Comparison of ENCODE assay signal across 13 cellular contexts in genomic region chr20:34045294-34045693, GRCh38. TPM values are rescaled to one million over a fixed set of nuclear protein-coding genes. Genes with fewer than 3 reads are reported as not detected.
DNase-seq lines count a peak whose midpoint lies in the region; ATAC-seq, FAIRE-seq and TF ChIP-seq lines count a peak whose summit lies in the region.
"Had no signal": no experiment of that assay in that cellular context is flagged by ENCODE, and none has a peak within 500 bp of the region (broad histone marks: within the 10 kb centered on the region; RNA-seq: fewer than 3 reads in every experiment).

No MANE protein-coding gene starts in this region.

- no peak overlapping the region for H3K4me3 ChIP-seq in adipocyte (ENCODE audit: low read length)

- H3K27ac Mint-ChIP-seq in stimulated activated memory B cell treated with anti-CD40 and anti-IgM and Interleukin-4, amounts not matched to agents 10 μg/mL and 1 μg/mL and 100 μg/mL, for 72 hours = peak overlapping the region; percentile 1

- H3K36me3 ChIP-seq in adipocyte (ENCODE audit: control insufficient read depth, insufficient read depth, low read length, severe bottlenecking) = no peaks in the 10 kb centered on the region

- no peak for TF ChIP-seq POLR2A in GM12892 (IDR thresholded peaks at IDR 0.05; ENCODE audit: low read depth, low read length)

- H3K27me3 ChIP-seq in adipocyte (replicated peaks; ENCODE audit: control insufficient read depth, insufficient read depth, low read length) = no peaks in the 10 kb centered on the region

- FAIRE-seq in GM12892 (lab: Jason Lieb, UNC) = no peak
- FAIRE-seq: A204.1, GM19239 had no signal

- DNase-seq in NCI-H1417 (lab: John Stamatoyannopoulos, UW) (peak in 2 of 3 experiments; percentile 25 to 62), NCI-H1417 treated with DMSO at 0.1 percent for 48 hours (lab: John Stamatoyannopoulos, UW) (no peak), adipocyte (ENCODE audit: low read depth) (peak; percentile 49), iris pigment epithelial cell (ENCODE audit: low read depth) (peak; percentile 31), GM12892 (ENCODE audit: insufficient read length) (no peak)
- DNase-seq: GDM1; NCI-H446; stimulated activated CD4-positive, alpha-beta T cell treated with anti-CD3 and anti-CD28 coated beads, Interleukin-1b, Interleukin-23, amount 100 ng/mL, for 48 hours had no signal

- peaks cover 8% of the 10 kb centered on the region for H3K4me1 ChIP-seq in adipocyte (ENCODE audit: control insufficient read depth, insufficient read depth, low read length)

- no peaks in the 10 kb centered on the region for H3K9me3 ChIP-seq in adipocyte (ENCODE audit: control insufficient read depth, low read length)

- peaks cover 79% of the 10 kb centered on the region for H3K4me1 Mint-ChIP-seq in stimulated activated memory B cell treated with anti-CD40 and anti-IgM and Interleukin-4, amounts not matched to agents 10 μg/mL and 1 μg/mL and 100 μg/mL, for 72 hours

- H3K9ac ChIP-seq in adipocyte (ENCODE audit: low read length) = no peak overlapping the region

- H3K27me3 Mint-ChIP-seq in stimulated activated memory B cell treated with anti-CD40 and anti-IgM and Interleukin-4, amounts not matched to agents 10 μg/mL and 1 μg/mL and 100 μg/mL, for 72 hours = no peaks in the 10 kb centered on the region

- no peak for ATAC-seq in stimulated activated memory B cell treated with anti-CD40 and anti-IgM and Interleukin-4, amounts not matched to agents 10 μg/mL and 1 μg/mL and 100 μg/mL, for 72 hours
- ATAC-seq in GM19328 (IDR thresholded peaks at IDR 0.05; ENCODE audit: unreplicated experiment) (no peak), GM21825 (IDR thresholded peaks at IDR 0.05; ENCODE audit: unreplicated experiment) (no peak)

- no peak overlapping the region for H3K4me3 Mint-ChIP-seq in stimulated activated memory B cell treated with anti-CD40 and anti-IgM and Interleukin-4, amounts not matched to agents 10 μg/mL and 1 μg/mL and 100 μg/mL, for 72 hours

- H3K9me3 Mint-ChIP-seq in stimulated activated memory B cell treated with anti-CD40 and anti-IgM and Interleukin-4, amounts not matched to agents 10 μg/mL and 1 μg/mL and 100 μg/mL, for 72 hours = no peaks in the 10 kb centered on the region

- peaks cover 26% of the 10 kb centered on the region for H3K36me3 Mint-ChIP-seq in stimulated activated memory B cell treated with anti-CD40 and anti-IgM and Interleukin-4, amounts not matched to agents 10 μg/mL and 1 μg/mL and 100 μg/mL, for 72 hours

RNA-seq across cellular contexts. Expression of gene RALY, which starts 51.6 kb away (rescaled TPM):
- 76.0 TPM for polyA plus RNA-seq in GM12892 (2012; ENCODE audit: missing spikeins)

Comparison
In these comparisons a context has a peak if more than half of its experiments do, and no peak if none do; other contexts are left out.
1. DNase-seq: peak in NCI-H1417 (2 of 3), adipocyte (single experiment) and iris pigment epithelial cell (single experiment); none in NCI-H1417 treated with DMSO at 0.1 percent for 48 hours (single experiment) and GM12892 (single experiment).